Comparison of ENCODE assay signal across 8 cellular contexts in the genomic region with DNA sequence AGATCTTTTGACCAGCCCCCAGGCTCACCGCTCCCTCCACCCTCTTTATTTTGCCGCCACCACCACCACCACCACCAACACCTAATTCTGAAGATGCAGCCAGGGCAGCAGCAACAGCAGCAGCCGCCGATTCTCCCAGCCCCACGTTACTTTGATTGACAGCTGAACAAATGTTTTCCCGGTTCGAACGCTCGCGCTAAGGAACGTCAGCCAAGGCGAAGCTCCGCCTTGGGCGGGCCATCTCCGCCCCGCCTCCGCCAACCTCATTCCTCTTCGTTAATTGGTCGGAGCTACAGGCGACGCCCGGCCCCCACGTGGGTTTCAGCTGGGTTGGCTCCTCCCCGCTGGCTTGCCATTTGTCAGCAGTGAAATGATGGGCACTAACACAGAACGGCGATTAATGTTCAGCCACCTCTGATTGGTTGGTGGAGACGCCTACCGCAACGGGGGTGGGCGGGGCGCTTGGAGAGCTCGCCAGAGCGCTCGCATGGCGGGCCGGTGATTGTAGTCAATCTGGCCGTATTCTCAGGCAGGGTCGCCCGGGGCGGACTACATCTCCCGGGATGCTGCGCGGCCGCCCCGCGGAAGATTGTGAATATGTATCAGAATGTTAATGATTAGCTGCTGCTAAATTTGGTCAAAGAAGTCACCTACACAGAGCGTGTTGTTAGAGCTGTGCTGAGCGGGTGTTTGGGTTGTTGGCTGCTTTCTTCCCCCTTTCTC. TPM values are rescaled to one million over a fixed set of nuclear protein-coding genes. Genes with fewer than 3 reads are reported as not detected.
DNase-seq lines count a peak whose midpoint lies in the region; ATAC-seq and TF ChIP-seq lines count a peak whose summit lies in the region.

TSS of gene TLE4 (plus strand) at position 657 of the 723 bp plus-strand sequence. CDS start 826 bp downstream, outside the sequence.

- H3K27ac Mint-ChIP-seq in CD4-positive, alpha-beta T cell = peak within 1 kb of the TSS; percentile 92
- H3K27ac Mint-ChIP-seq in activated CD8-positive, alpha-beta T cell treated with anti-CD3 and anti-CD28 coated beads, Interleukin-2, amount 10 ng/mL, durations not matched to agents 7 days and 5 days = peak within 1 kb of the TSS; percentile 80

- WGBS in right lobe of liver (ENCODE audit: insufficient coverage, low coverage, low lambda C conversion rate, missing lambda C conversion rate) = 0% methylated on average over 34 of the region's 48 CpGs

- H3K27ac ChIP-seq in CD4-positive, alpha-beta T cell (ENCODE audit: low read depth, low read length) = peak within 1 kb of the TSS; percentile 85
- H3K27ac ChIP-seq in right lobe of liver = peak within 1 kb of the TSS; percentile 88 to 95 (median 93)

- H3K9me3 Mint-ChIP-seq in CD4-positive, alpha-beta T cell = no peaks in the 10 kb centered on the region
- H3K9me3 Mint-ChIP-seq in activated CD8-positive, alpha-beta T cell treated with anti-CD3 and anti-CD28 coated beads, Interleukin-2, amount 10 ng/mL, durations not matched to agents 7 days and 5 days (ENCODE audit: insufficient read depth) = no peaks in the 10 kb centered on the region

- CTCF ChIA-PET in CD4-positive, alpha-beta T cell (lab: Charles Lee) = interaction anchor here (1.8 kb wide), 1 partner anchor 12 kb away, joined by 12 read pairs; no protein-coding TSS in a partner anchor
- CTCF ChIA-PET in activated CD8-positive, alpha-beta T cell treated with anti-CD3 and anti-CD28 coated beads, Interleukin-2, amount 10 ng/mL, durations not matched to agents 7 days and 5 days (lab: Charles Lee) = interaction anchor here (0.8 to 1.4 kb wide), 5 partner anchors 11 to 115 kb away, joined by 3 to 6 read pairs (median 4); no protein-coding TSS in a partner anchor

- H3K4me1 ChIP-seq in right lobe of liver = peaks cover 0 to 7% (median 0%) of the 10 kb centered on the region in 4 donors

- H3K36me3 Mint-ChIP-seq in CD4-positive, alpha-beta T cell (ENCODE audit: low read depth) = peaks cover 15% of the 10 kb centered on the region
- H3K36me3 Mint-ChIP-seq in activated CD8-positive, alpha-beta T cell treated with anti-CD3 and anti-CD28 coated beads, Interleukin-2, amount 10 ng/mL, durations not matched to agents 7 days and 5 days (ENCODE audit: low read depth) = peaks cover 23% of the 10 kb centered on the region

- H3K4me1 Mint-ChIP-seq in CD4-positive, alpha-beta T cell (ENCODE audit: low read depth) = peaks cover 33% of the 10 kb centered on the region
- H3K4me1 Mint-ChIP-seq in activated CD8-positive, alpha-beta T cell treated with anti-CD3 and anti-CD28 coated beads, Interleukin-2, amount 10 ng/mL, durations not matched to agents 7 days and 5 days (ENCODE audit: low read depth) = peaks cover 30% of the 10 kb centered on the region

- TF ChIP-seq CTCF in CD4-positive, alpha-beta T cell (IDR thresholded peaks at IDR 0.05) = no peak
- TF ChIP-seq CTCF in right lobe of liver (IDR thresholded peaks at IDR 0.05) = no peak

- TF ChIP-seq POLR2A in right lobe of liver (IDR thresholded peaks at IDR 0.05) = peak; percentile 99

- H3K36me3 ChIP-seq in right lobe of liver = no peaks in the 10 kb centered on the region

- POLR2A ChIA-PET in CD4-positive, alpha-beta T cell (lab: Charles Lee) = interaction anchor here (0.7 to 2.2 kb wide), 53 partner anchors 8 to 1540 kb away, joined by 3 to 132 read pairs (median 4); partner anchors contain the start of gene GNAQ
- POLR2A ChIA-PET in activated CD8-positive, alpha-beta T cell treated with anti-CD3 and anti-CD28 coated beads, Interleukin-2, amount 10 ng/mL, durations not matched to agents 7 days and 5 days (lab: Charles Lee) = interaction anchor here (0.6 to 2.2 kb wide), 30 partner anchors 12 to 1279 kb away, joined by 3 to 50 read pairs (median 4); no protein-coding TSS in a partner anchor

- peak within 1 kb of the TSS; percentile 86 for H3K4me3 Mint-ChIP-seq in CD4-positive, alpha-beta T cell
- H3K4me3 Mint-ChIP-seq in activated CD8-positive, alpha-beta T cell treated with anti-CD3 and anti-CD28 coated beads, Interleukin-2, amount 10 ng/mL, durations not matched to agents 7 days and 5 days = peak within 1 kb of the TSS; percentile 72

- peak; percentile 98 to 100 (median 99) for DNase-seq in CD4-positive, alpha-beta T cell
- DNase-seq in HK-2 (ENCODE audit: unreplicated experiment) = peak; percentile 88
- DNase-seq in NCI-H82 treated with DMSO at 0.1 percent for 48 hours (lab: John Stamatoyannopoulos, UW; ENCODE audit: unreplicated experiment) = peak; percentile 99
- DNase-seq in activated CD8-positive, alpha-beta T cell treated with anti-CD3 and anti-CD28 coated beads, Interleukin-2, amount 10 ng/mL, durations not matched to agents 7 days and 5 days = peak; percentile 100
- peak; percentile 100 for DNase-seq in ecto neural progenitor cell (ENCODE audit: low spot score)
- peak; percentile 100 for DNase-seq in right lobe of liver
- peak; percentile 100 for DNase-seq in stimulated activated CD4-positive, alpha-beta T cell treated with anti-CD3 and anti-CD28 coated beads, Interleukin-4, amount 100 ng/mL, for 24 hours

- no peaks in the 10 kb centered on the region for H3K9me3 ChIP-seq in CD4-positive, alpha-beta T cell (ENCODE audit: control insufficient read depth, low read length)
- H3K9me3 ChIP-seq in right lobe of liver = no peaks in the 10 kb centered on the region

- ATAC-seq in CD4-positive, alpha-beta T cell (ENCODE audit: poor library complexity) = peak; percentile 85
- ATAC-seq in GM19452 (IDR thresholded peaks at IDR 0.05; ENCODE audit: unreplicated experiment) = peak; percentile 86
- ATAC-seq in activated CD8-positive, alpha-beta T cell treated with anti-CD3 and anti-CD28 coated beads, Interleukin-2, amount 10 ng/mL, durations not matched to agents 7 days and 5 days = peak; percentile 88
- ATAC-seq in right lobe of liver = peak; percentile 94 to 98 (median 94)

- peaks cover 4% of the 10 kb centered on the region for H3K27me3 Mint-ChIP-seq in CD4-positive, alpha-beta T cell
- peaks cover 2% of the 10 kb centered on the region for H3K27me3 Mint-ChIP-seq in activated CD8-positive, alpha-beta T cell treated with anti-CD3 and anti-CD28 coated beads, Interleukin-2, amount 10 ng/mL, durations not matched to agents 7 days and 5 days (ENCODE audit: low read depth)

- no peaks in the 10 kb centered on the region for H3K27me3 ChIP-seq in CD4-positive, alpha-beta T cell (ENCODE audit: control insufficient read depth, insufficient read depth, low read length)
- no peaks in the 10 kb centered on the region for H3K27me3 ChIP-seq in right lobe of liver

- intact Hi-C loops in CD4-positive, alpha-beta T cell (cut with DNase I, micrococcal nuclease) = loop anchor here (1.0 to 10.0 kb wide), 7 partner anchors 11 to 167 kb away; no protein-coding TSS in a partner anchor
- intact Hi-C loops in right lobe of liver (cut with DNase I) = no loop called here

- H3K4me3 ChIP-seq in right lobe of liver = peak within 1 kb of the TSS; percentile 72 to 83 (median 82)

RNA-seq across cellular contexts. Expression of gene TLE4, which starts in this region (rescaled TPM):
- total RNA-seq in CD4-positive, alpha-beta T cell = 100 to 1,000 TPM; 125 to 136 TPM
- total RNA-seq in activated CD8-positive, alpha-beta T cell treated with anti-CD3 and anti-CD28 coated beads, Interleukin-2, amount 10 ng/mL, durations not matched to agents 7 days and 5 days = 10 to 100 TPM; 47.7 to 51.8 TPM
- total RNA-seq in right lobe of liver = 1 to 10 TPM; 2.9 to 8.3 (median 5.7) TPM

Comparison
In these comparisons a context has a peak if more than half of its experiments do, and no peak if none do; other contexts are left out.
1. Peak in every context shown above with its lines: DNase-seq, ATAC-seq, H3K4me3 ChIP-seq and H3K27ac ChIP-seq.
2. RNA of gene TLE4 (total RNA-seq): 125 to 136 TPM in CD4-positive, alpha-beta T cell and 47.7 to 51.8 TPM in activated CD8-positive, alpha-beta T cell treated with anti-CD3 and anti-CD28 coated beads, Interleukin-2, amount 10 ng/mL, durations not matched to agents 7 days and 5 days; 2.9 to 8.3 TPM in right lobe of liver; every median in the first group is over 4 times any median in the second.
3. intact Hi-C loops: an anchor here in CD4-positive, alpha-beta T cell (1.0 to 10.0 kb wide); none called in right lobe of liver.